ENCODE assay signal across 8 cellular contexts in genomic region chr6:15299430-15300131, GRCh38. TPM values are rescaled to one million over a fixed set of nuclear protein-coding genes. Genes with fewer than 3 reads are reported as not detected.
A peak's percentile ranks its signal among the peaks of the same experiment; 100 is the strongest.
DNase-seq lines count a peak whose midpoint lies in the region; ATAC-seq lines count a peak whose summit lies in the region.

No MANE protein-coding gene starts in this region.

- ATAC-seq in GM19438 (IDR thresholded peaks at IDR 0.05; ENCODE audit: low read depth, unreplicated experiment) (peak; percentile 71), HG03280 (IDR thresholded peaks at IDR 0.05; ENCODE audit: unreplicated experiment) (peak; percentile 93), T-cell (replicated peaks in 1 of 4) (peak; percentile 67 to 76 (median 72))

- POLR2A ChIA-PET in T-cell (lab: Charles Lee) = no interaction called here

- no peaks in the 10 kb centered on the region for H3K27me3 Mint-ChIP-seq in T-cell

- intact Hi-C loops in head of caudate nucleus (cut with DNase I) = no loop called here

- CTCF ChIA-PET in T-cell (lab: Charles Lee) = no interaction called here

- peaks cover 76 to 81% (median 79%) of the 10 kb centered on the region in 3 donors for H3K4me1 Mint-ChIP-seq in T-cell

- peak overlapping the region; percentile 5 to 63 for H3K27ac Mint-ChIP-seq in T-cell

- H3K4me3 Mint-ChIP-seq in T-cell = peak overlapping the region in 2 of 3 donors; percentile 41 to 60

- H3K36me3 Mint-ChIP-seq in T-cell = peaks cover 9% of the 10 kb centered on the region

- peak; percentile 50 for DNase-seq in COLO829 (ENCODE audit: low spot score)
- DNase-seq in T-cell = peak in 30 of 34 experiments; percentile 10 to 66 (median 39)
- DNase-seq in head of caudate nucleus = peak in 23 of 42 donors; percentile 15 to 63 (median 32)
- peak; percentile 75 for DNase-seq in stimulated activated CD8-positive, alpha-beta memory T cell treated with anti-CD3 and anti-CD28 coated beads, Interleukin-4, amount 100 ng/mL, for 48 hours
- no peak for DNase-seq in DMS114 treated with DMSO at 0.1 percent for 48 hours (lab: John Stamatoyannopoulos, UW; ENCODE audit: unreplicated experiment)
- no peak for DNase-seq in NCI-H187 treated with DMSO at 0.1 percent for 48 hours (lab: John Stamatoyannopoulos, UW)

- no peaks in the 10 kb centered on the region for H3K9me3 Mint-ChIP-seq in T-cell

RNA-seq across cellular contexts. Expression of gene JARID2, which starts 53.7 kb away (rescaled TPM):
- 10 to 100 TPM; 19.8 to 27.9 (median 21.6) TPM for total RNA-seq in T-cell

Comparison
In these comparisons a context has a peak if more than half of its experiments do, and no peak if none do; other contexts are left out.
1. DNase-seq: peak in COLO829 (single experiment), T-cell (30 of 34), head of caudate nucleus (23 of 42) and stimulated activated CD8-positive, alpha-beta memory T cell treated with anti-CD3 and anti-CD28 coated beads, Interleukin-4, amount 100 ng/mL, for 48 hours (single experiment); none in DMS114 treated with DMSO at 0.1 percent for 48 hours (single experiment) and NCI-H187 treated with DMSO at 0.1 percent for 48 hours (single experiment).
2. Peak in every context shown above with its lines, with median percentiles within 50 percentile points of each other: ATAC-seq.